15 cellular contexts compared by ENCODE assay signal in the genomic region with DNA sequence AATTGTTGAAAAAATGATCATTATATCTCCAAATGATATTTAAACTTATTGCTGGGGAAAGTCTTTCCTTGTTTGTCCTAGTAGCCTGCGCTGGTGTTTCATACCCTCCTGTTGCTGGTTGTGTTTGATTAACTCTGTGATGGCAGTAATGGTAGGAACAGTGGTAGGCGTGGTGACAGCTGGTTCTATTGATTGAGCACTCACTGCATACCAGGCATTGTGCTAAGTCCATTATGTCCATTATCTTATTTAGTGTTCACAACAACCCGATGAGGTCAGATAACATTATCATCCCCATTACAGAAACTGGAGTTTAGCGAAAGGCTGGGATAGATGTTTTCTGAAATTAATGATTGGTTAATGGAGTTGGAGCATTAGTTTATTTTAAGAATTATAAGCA. TPM values are rescaled to one million over a fixed set of nuclear protein-coding genes. Genes with fewer than 3 reads are reported as not detected.
DNase-seq lines count a peak whose midpoint lies in the region; ATAC-seq, FAIRE-seq and TF ChIP-seq lines count a peak whose summit lies in the region.
"Had no signal": no experiment of that assay in that cellular context is flagged by ENCODE, and none has a peak within 500 bp of the region (broad histone marks: within the 10 kb centered on the region; RNA-seq: fewer than 3 reads in every experiment).

No MANE protein-coding gene starts in this region.

- intact Hi-C loops in K562 (cut with micrococcal nuclease) (loop anchor here (5.0 kb wide), 1 partner anchor 50 kb away; no protein-coding TSS in a partner anchor), upper lobe of right lung (cut with DNase I) (no loop called here), stomach (cut with DNase I; ENCODE audit: low total_unique reads) (no loop called here)

- H3K4me1 ChIP-seq in K562 (replicated peaks in 1 of 2; ENCODE audit: control insufficient read depth in 2 of 2, insufficient read depth in 2 of 2, low read length in 2 of 2): peaks cover 0 to 34% of the 10 kb centered on the region in 2 experiments; a peak in 3 of 5 replicates
- peaks cover 26% of the 10 kb centered on the region for H3K4me1 ChIP-seq in upper lobe of right lung
- H3K4me1 ChIP-seq in Peyer's patch: peaks cover 0 to 19% (median 0%) of the 10 kb centered on the region in 4 donors
- H3K4me1 ChIP-seq in stomach: peaks cover 16 to 43% (median 32%) of the 10 kb centered on the region in 4 donors
- H3K4me1 ChIP-seq: colonic mucosa had no signal

- H3K27ac ChIP-seq in K562 (ENCODE audit: extremely low read depth, low read depth, low read length) (no peak overlapping the region), upper lobe of right lung (no peak overlapping the region), Peyer's patch (no peak overlapping the region), stomach (no peak overlapping the region)
- H3K27ac ChIP-seq: colonic mucosa had no signal

- H3K4me3 ChIP-seq in K562 (no peak overlapping the region), upper lobe of right lung (no peak overlapping the region), Peyer's patch (no peak overlapping the region), stomach (no peak overlapping the region)
- H3K4me3 ChIP-seq: colonic mucosa, right atrium auricular region had no signal

- peak overlapping the region; percentile 44; the same call in 1 of the 2 replicates for H3K4me2 ChIP-seq in K562 (ENCODE audit: insufficient read depth, low read length)

- no peak for TF ChIP-seq POLR2A in K562 (conservative IDR thresholded peaks at IDR 0.05)
- TF ChIP-seq POLR2A in Peyer's patch (IDR thresholded peaks at IDR 0.05): no peak
- TF ChIP-seq POLR2A in stomach (IDR thresholded peaks at IDR 0.05): no peak

- no peaks in the 10 kb centered on the region for H3K27me3 Mint-ChIP-seq in progenitor cell of endocrine pancreas

- H3K4me3 Mint-ChIP-seq in progenitor cell of endocrine pancreas (ENCODE audit: low read depth): peak overlapping the region; percentile 23

- 15% methylated on average over 4 of the region's 4 CpGs for WGBS in K562 (ENCODE audit: insufficient coverage, low coverage, missing lambda C conversion rate)
- WGBS in stomach, 5 donors: 52 to 72% (median 60%) methylated on average over 4 of the region's 4 CpGs

- peak; percentile 53; the same call in 1 of the 2 replicates for TF ChIP-seq EP300 in K562 (IDR thresholded peaks at IDR 0.05; ENCODE audit: low read length)
- TF ChIP-seq EP300 in stomach (IDR thresholded peaks at IDR 0.05): no peak

- H3K36me3 ChIP-seq in K562 (ENCODE audit: control insufficient read depth, insufficient read depth, low read length) (peaks cover 21% of the 10 kb centered on the region), upper lobe of right lung (peaks cover 52% of the 10 kb centered on the region), Peyer's patch (peaks cover 0 to 44% (median 0%) of the 10 kb centered on the region in 3 donors), stomach (peaks cover 22 to 59% (median 44%) of the 10 kb centered on the region in 4 donors)
- H3K36me3 ChIP-seq: colonic mucosa had no signal

- FAIRE-seq in K562 (lab: Jason Lieb, UNC): peak; percentile 63
- FAIRE-seq: GM19239 had no signal

- POLR2A ChIA-PET in K562 (lab: Yijun Ruan, JAX): interaction anchor here (0.7 kb wide), 1 partner anchor 382 kb away, joined by 4 read pairs; no protein-coding TSS in a partner anchor

- no peaks in the 10 kb centered on the region for H3K9me3 ChIP-seq in K562 (replicated peaks; ENCODE audit: control insufficient read depth, insufficient read depth, low read depth, low read length)
- H3K9me3 ChIP-seq in upper lobe of right lung: no peaks in the 10 kb centered on the region
- H3K9me3 ChIP-seq in Peyer's patch: no peaks in the 10 kb centered on the region
- H3K9me3 ChIP-seq in stomach: no peaks in the 10 kb centered on the region
- H3K9me3 ChIP-seq: colonic mucosa, right atrium auricular region had no signal

- CTCF ChIA-PET in K562 (lab: Yijun Ruan, JAX; ENCODE audit: low intra/inter-chr PET ratio): no interaction called here

- peaks cover 4% of the 10 kb centered on the region; the same call in 1 of the 3 replicates for H3K79me2 ChIP-seq in K562 (ENCODE audit: control insufficient read depth, insufficient read depth, low read length)

- H3K36me3 Mint-ChIP-seq in progenitor cell of endocrine pancreas (ENCODE audit: insufficient read depth): peaks cover 11% of the 10 kb centered on the region

- no peak for TF ChIP-seq CTCF in K562 (IDR thresholded peaks at IDR 0.05 in 2 of 3, conservative IDR thresholded peaks at IDR 0.05 in 1 of 3; ENCODE audit: insufficient read depth in 2 of 3, low read depth in 1 of 3, low read length in 3 of 3)
- no peak for TF ChIP-seq CTCF in progenitor cell of endocrine pancreas (IDR thresholded peaks at IDR 0.05; ENCODE audit: unreplicated experiment)
- TF ChIP-seq CTCF in upper lobe of right lung (IDR thresholded peaks at IDR 0.05): no peak
- no peak for TF ChIP-seq CTCF in Peyer's patch (IDR thresholded peaks at IDR 0.05)
- TF ChIP-seq CTCF in stomach (IDR thresholded peaks at IDR 0.05): no peak

- peak overlapping the region; percentile 81 for H3K27ac Mint-ChIP-seq in progenitor cell of endocrine pancreas

- DNase-seq in HUDEP-2 (lab: John Stamatoyannopoulos, UW; ENCODE audit: unreplicated experiment in 76 of 76) (peak in 74 of 76 experiments; percentile 14 to 89 (median 64)), NCI-H2227 (lab: John Stamatoyannopoulos, UW; ENCODE audit: unreplicated experiment) (peak; percentile 66), K562 (ENCODE audit: extremely low read depth in 1 of 4, low spot score in 3 of 4) (peak in 3 of 4 experiments; percentile 17 to 71 (median 51)), progenitor cell of endocrine pancreas (ENCODE audit: low spot score, unreplicated experiment) (no peak), upper lobe of right lung (no peak), SKM-1 treated with dmso at 0.1 percent for 144 hours (lab: John Stamatoyannopoulos, UW; ENCODE audit: unreplicated experiment) (no peak), Peyer's patch (no peak), stomach (no peak)
- DNase-seq: Calu3, colonic mucosa, GOT3 had no signal

- no peaks in the 10 kb centered on the region for H3K9me1 ChIP-seq in K562 (ENCODE audit: control insufficient read depth, insufficient read depth, low read length)

- H3K27me3 ChIP-seq in K562 (ENCODE audit: control insufficient read depth in 2 of 2, insufficient read depth in 2 of 2, low read length in 2 of 2) (no peaks in the 10 kb centered on the region), upper lobe of right lung (no peaks in the 10 kb centered on the region), Peyer's patch (no peaks in the 10 kb centered on the region), stomach (no peaks in the 10 kb centered on the region)
- H3K27me3 ChIP-seq: colonic mucosa, right atrium auricular region had no signal

- ATAC-seq in K562: peak; percentile 57
- ATAC-seq in upper lobe of right lung: no peak
- ATAC-seq: Panc1 had no signal

- TF ChIP-seq RAD21 in K562 (CRISPR knock-in tag; conservative IDR thresholded peaks at IDR 0.05 in 1 of 2, IDR thresholded peaks at IDR 0.05 in 1 of 2): no peak

- H2AFZ ChIP-seq in K562 (ENCODE audit: low read depth, low read length): no peak overlapping the region

- BruUV-seq in K562 (replicated peaks; lab: Mats Ljungman, UMichigan): no TSS peak

- H3K9me3 Mint-ChIP-seq in progenitor cell of endocrine pancreas (ENCODE audit: low read depth): no peaks in the 10 kb centered on the region
- H3K9me3 Mint-ChIP-seq: T-helper 2 cell treated with Interferon-gamma antibody and Interleukin-4, amounts not matched to agents 5 μg/mL and 100 μg/mL, for 36 hours had no signal

- no peaks in the 10 kb centered on the region for H4K20me1 ChIP-seq in K562 (replicated peaks; ENCODE audit: control insufficient read depth, insufficient read depth, low read length)

- peaks cover 29% of the 10 kb centered on the region for H3K4me1 Mint-ChIP-seq in progenitor cell of endocrine pancreas (ENCODE audit: low read depth)

- H3K9ac ChIP-seq in K562 (ENCODE audit: insufficient read depth in 1 of 2, low read depth in 2 of 2, low read length in 2 of 2): no peak overlapping the region

- in situ Hi-C loops in K562 (cut with MboI): no loop called here

TF ChIP-seq in K562, 482 proteins besides CTCF, POLR2A, EP300 and RAD21 (continues in another document):
- no peak for TF ChIP-seq CREB1 (IDR thresholded peaks at IDR 0.05)
- TF ChIP-seq CREB1 (CRISPR knock-in tag; IDR thresholded peaks at IDR 0.05): no peak
- TF ChIP-seq CXXC5 (CRISPR knock-in tag; IDR thresholded peaks at IDR 0.05): peak; percentile 32; the same call in 1 of the 2 replicates
- TF ChIP-seq SRSF9 (IDR thresholded peaks at IDR 0.05; ENCODE audit: borderline replicate concordance, low read depth, low read length): no peak
- no peak for TF ChIP-seq CTBP1 (IDR thresholded peaks at IDR 0.05; ENCODE audit: borderline replicate concordance)
- peak in 1 of 2 experiments; percentile 51; a peak in 1 of 4 replicates for TF ChIP-seq RCOR1 (IDR thresholded peaks at IDR 0.05; ENCODE audit: borderline replicate concordance in 1 of 2, low read depth in 2 of 2, low read length in 2 of 2)
- peak; percentile 81 for TF ChIP-seq TAL1 (IDR thresholded peaks at IDR 0.05)

RNA-seq across cellular contexts. Expression of gene PPP1R21, which starts 11.5 kb away (rescaled TPM):
- 24.7 and 55.6 TPM in 2 replicates for total RNA-seq in K562 (2011; cell fraction: chromatin; rRNA removed; ENCODE audit: low replicate concordance)
- 10.7 and 11.5 TPM in 2 replicates for total RNA-seq in K562 (2011; cell fraction: nucleolus; rRNA removed)
- total RNA-seq in K562 (2011; cell fraction: nucleoplasm; rRNA removed): 17.2 and 27.6 TPM in 2 replicates
- total RNA-seq in K562 (2014; rRNA removed) (4.9 and 5.5 TPM in 2 replicates), K562 (2014; rRNA removed; fragmentation: Illumina TruSeq; extraction: Trizol) (7.5 TPM in 2 replicates), K562 (2015; rRNA removed; fragmentation: Illumina TruSeq; extraction: Trizol) (7.2 and 8.0 TPM in 2 replicates), K562 (2021) (8.4 and 9.2 TPM in 2 replicates), progenitor cell of endocrine pancreas (35.1 and 39.2 TPM in 2 replicates), upper lobe of right lung (34.6 TPM), Peyer's patch (100 to 1,000 TPM in 1 of 4 donors, 10 to 100 TPM in 3; 36.7 to 101 (median 37.8) TPM), stomach (100 to 1,000 TPM in 1 of 5 donors, 10 to 100 TPM in 3, 1 to 10 TPM in 1; 9.0 to 142 (median 37.9) TPM)
- polyA plus RNA-seq in K562 (2011; rRNA removed) (12.0 and 18.0 TPM in 2 replicates), K562 (2014; fragmentation: Illumina TruSeq; extraction: Trizol) (9.5 and 11.5 TPM in 2 replicates), K562 (2014; fragmentation: Nextera tagmentation; extraction: Ambion mirVana) (1 to 10 TPM; 5.4 to 5.9 TPM), K562 (2014; rRNA removed) (8.5 and 12.2 TPM in 2 replicates), stomach (10 to 100 TPM; 12.3 to 24.1 (median 16.0) TPM)
- polyA plus RNA-seq in K562 (2011; cell fraction: cytosol; rRNA removed): 4.7 and 7.2 TPM in 2 replicates
- 25.2 and 26.4 TPM in 2 replicates for polyA plus RNA-seq in K562 (2011; cell fraction: nucleus; rRNA removed)
- polyA plus RNA-seq in K562 (2012): 7.1 and 9.3 TPM in 2 replicates
- polyA minus RNA-seq in K562 (2011; rRNA and poly(A)+ RNA removed): 17.4 and 17.9 TPM in 2 replicates
- polyA minus RNA-seq in K562 (2011; cell fraction: cytosol; rRNA and poly(A)+ RNA removed): 3.3 and 6.7 TPM in 2 replicates
- polyA minus RNA-seq in K562 (2011; cell fraction: nucleus; rRNA and poly(A)+ RNA removed): 10.8 and 17.1 TPM in 2 replicates

Comparison
In these comparisons a context has a peak if more than half of its experiments do, and no peak if none do; other contexts are left out.
1. DNase-seq: peak in HUDEP-2 (74 of 76), NCI-H2227 (single experiment) and K562 (3 of 4); none in progenitor cell of endocrine pancreas (single experiment), upper lobe of right lung (single experiment), SKM-1 treated with dmso at 0.1 percent for 144 hours (single experiment), Peyer's patch (0 of 3) and stomach (single experiment).